9 cellular contexts compared by ENCODE assay signal in the genomic region with DNA sequence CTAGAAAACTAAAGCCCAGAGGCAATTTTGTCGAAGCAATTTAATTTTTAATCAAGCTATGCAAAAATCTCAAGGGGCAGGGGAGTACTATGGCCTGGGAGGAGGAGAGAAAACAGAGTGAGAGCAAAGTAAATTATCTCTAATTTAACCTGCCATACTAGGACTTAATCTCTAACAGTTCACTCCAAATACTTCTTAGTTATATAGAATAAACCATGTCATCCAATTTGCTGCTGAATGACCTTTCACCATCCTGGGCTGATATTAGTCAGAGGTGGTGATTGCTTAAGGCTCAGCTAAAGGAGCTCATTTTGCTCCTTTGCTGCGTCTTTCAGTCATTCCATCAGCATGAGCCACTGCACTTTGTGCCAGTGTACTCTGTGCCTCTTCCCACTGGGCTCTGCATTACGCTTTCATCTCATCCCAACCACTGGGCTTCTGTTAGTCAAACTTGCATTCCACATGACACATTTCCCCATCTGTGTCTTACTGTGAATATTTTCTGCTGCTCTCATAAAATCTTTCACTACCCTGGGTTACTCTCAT.
A peak's percentile ranks its signal among the peaks of the same experiment; 100 is the strongest.
DNase-seq lines count a peak whose midpoint lies in the region; ATAC-seq and TF ChIP-seq lines count a peak whose summit lies in the region.
"Had no signal": no experiment of that assay in that cellular context is flagged by ENCODE, and none has a peak within 500 bp of the region (broad histone marks: within the 10 kb centered on the region; RNA-seq: fewer than 3 reads in every experiment).

No MANE protein-coding gene starts in this region.

- DNase-seq in HPDE6-E6E7 (ENCODE audit: extremely low spot score) (peak; percentile 88), astrocyte of the cerebellum (ENCODE audit: low read depth) (peak; percentile 98), NCI-H524 (lab: John Stamatoyannopoulos, UW) (no peak), OCI-M1 (lab: John Stamatoyannopoulos, UW) (no peak)
- no peak for DNase-seq in NK-92 treated with Interleukin-12 subunit alpha and Interleukin-12 subunit beta, amount 100 ng/mL, for 24 hours (lab: John Stamatoyannopoulos, UW)
- DNase-seq: substantia nigra had no signal

- no peak for ATAC-seq in GM21390 (IDR thresholded peaks at IDR 0.05; ENCODE audit: unreplicated experiment)

- H3K4me1 ChIP-seq in iPS-20b (ENCODE audit: insufficient read depth, low read length) (peaks cover 25% of the 10 kb centered on the region), subcutaneous abdominal adipose tissue (ENCODE audit: control insufficient read depth in 5 of 5, insufficient read depth in 5 of 5, low read length in 5 of 5) (peaks cover 3 to 34% (median 20%) of the 10 kb centered on the region in 5 donors)

- no peak overlapping the region for H3K9ac ChIP-seq in iPS-20b (ENCODE audit: low read depth, low read length)
- peak overlapping the region; percentile 48 to 90 (median 76) for H3K9ac ChIP-seq in subcutaneous abdominal adipose tissue (ENCODE audit: low read length in 5 of 5)

- no peak for TF ChIP-seq CTCF in astrocyte of the cerebellum (IDR thresholded peaks at IDR 0.05; ENCODE audit: low read depth, low read length, missing control alignments)

- H3K9me3 ChIP-seq in iPS-20b (ENCODE audit: insufficient read depth, low read depth, low read length), result no peaks in the 10 kb centered on the region
- H3K9me3 ChIP-seq in subcutaneous abdominal adipose tissue (ENCODE audit: control insufficient read depth in 5 of 5, low read length in 5 of 5), result no peaks in the 10 kb centered on the region

- in situ Hi-C loops in astrocyte of the cerebellum (cut with HindIII; ENCODE audit: low sequenced_read_pairs), result loop anchor here (25.0 kb wide), 1 partner anchor 740 kb away; no protein-coding TSS in a partner anchor

- no peak overlapping the region for H3K4me3 ChIP-seq in astrocyte of the cerebellum (ENCODE audit: low read depth, low read length)
- 0 out of 2 replicates have a peak overlapping the region, but pooled peaks have one; percentile 6 for H3K4me3 ChIP-seq in iPS-20b (ENCODE audit: low read length)
- no peak overlapping the region for H3K4me3 ChIP-seq in subcutaneous abdominal adipose tissue (ENCODE audit: low read depth in 1 of 5, low read length in 5 of 5)

- H3K27me3 ChIP-seq in iPS-20b (ENCODE audit: insufficient read depth, low read length), result no peaks in the 10 kb centered on the region
- no peaks in the 10 kb centered on the region for H3K27me3 ChIP-seq in subcutaneous abdominal adipose tissue (ENCODE audit: control insufficient read depth in 5 of 5, insufficient read depth in 4 of 5, low read length in 5 of 5)

- H3K36me3 ChIP-seq in iPS-20b (ENCODE audit: insufficient read depth, low read depth, low read length) (no peaks in the 10 kb centered on the region), subcutaneous abdominal adipose tissue (ENCODE audit: control insufficient read depth in 5 of 5, insufficient read depth in 5 of 5, low read length in 5 of 5) (no peaks in the 10 kb centered on the region)

- no peak overlapping the region for H3K27ac ChIP-seq in iPS-20b (ENCODE audit: low read length)
- peak overlapping the region; percentile 99 for H3K27ac ChIP-seq in subcutaneous abdominal adipose tissue (ENCODE audit: low read depth, low read length)

Comparison
In these comparisons a context has a peak if more than half of its experiments do, and no peak if none do; other contexts are left out.
1. DNase-seq: peak in HPDE6-E6E7 (single experiment) and astrocyte of the cerebellum (single experiment); none in NK-92 treated with Interleukin-12 subunit alpha and Interleukin-12 subunit beta, amount 100 ng/mL, for 24 hours (single experiment), NCI-H524 (0 of 2) and OCI-M1 (single experiment).